In the genomic region with DNA sequence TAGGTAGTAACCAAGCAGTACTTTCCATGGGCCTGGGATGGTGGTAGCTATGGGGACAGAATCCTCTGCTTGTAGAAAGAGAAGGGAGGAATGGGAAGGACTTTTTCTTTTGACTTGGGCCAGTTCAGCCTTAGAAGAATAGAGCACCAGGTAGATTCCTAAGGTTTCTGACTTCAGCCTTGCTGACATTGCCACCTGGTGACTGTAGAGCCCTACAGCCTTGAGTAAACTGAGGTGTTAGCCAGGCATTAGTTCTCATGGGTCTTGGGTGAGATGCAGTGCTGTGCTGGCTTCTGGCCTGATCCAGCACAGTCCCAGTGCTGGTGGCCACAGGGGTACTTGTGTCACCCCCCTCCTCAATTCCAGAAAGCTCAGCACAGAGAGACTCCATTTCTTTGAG, we compare ENCODE assay signal across 12 cellular contexts.
"Had no signal": no experiment of that assay in that cellular context is flagged by ENCODE, and none has a peak within 500 bp of the region (broad histone marks: within the 10 kb centered on the region; RNA-seq: fewer than 3 reads in every experiment).

No MANE protein-coding gene starts in this region.

- ATAC-seq: activated T-helper 17 cell treated with anti-CD3 and anti-CD28 coated beads, Interleukin-2, amount 50 U/mL, for 72 hours; esophagus mucosa; left lobe of liver had no signal

- H3K4me1 ChIP-seq: parathyroid adenoma had no signal

- H3K27ac ChIP-seq: cardiac muscle cell, dorsolateral prefrontal cortex, parathyroid adenoma had no signal

- H3K4me3 ChIP-seq: cardiac muscle cell, dorsolateral prefrontal cortex had no signal

- H3K4me3 Mint-ChIP-seq: activated T-helper 17 cell treated with anti-CD3 and anti-CD28 coated beads, Interleukin-2, amount 50 U/mL, for 72 hours; naive B cell; stimulated activated effector memory CD8-positive, alpha-beta T cell treated with anti-CD3 and anti-CD28 coated beads, Interleukin-12 subunit alpha, Interleukin-12 subunit beta, amount 100 ng/mL, for 72 hours had no signal

- H3K9ac ChIP-seq: parathyroid adenoma had no signal

- H3K36me3 Mint-ChIP-seq: naive B cell; stimulated activated effector memory CD8-positive, alpha-beta T cell treated with anti-CD3 and anti-CD28 coated beads, Interleukin-12 subunit alpha, Interleukin-12 subunit beta, amount 100 ng/mL, for 72 hours had no signal

- H3K36me3 ChIP-seq: cardiac muscle cell had no signal

- H3K4me1 Mint-ChIP-seq: activated T-helper 17 cell treated with anti-CD3 and anti-CD28 coated beads, Interleukin-2, amount 50 U/mL, for 72 hours; naive B cell; stimulated activated effector memory CD8-positive, alpha-beta T cell treated with anti-CD3 and anti-CD28 coated beads, Interleukin-12 subunit alpha, Interleukin-12 subunit beta, amount 100 ng/mL, for 72 hours had no signal

- H3K79me2 ChIP-seq: parathyroid adenoma had no signal

- H3K27ac Mint-ChIP-seq: activated T-helper 17 cell treated with anti-CD3 and anti-CD28 coated beads, Interleukin-2, amount 50 U/mL, for 72 hours; naive B cell; stimulated activated effector memory CD8-positive, alpha-beta T cell treated with anti-CD3 and anti-CD28 coated beads, Interleukin-12 subunit alpha, Interleukin-12 subunit beta, amount 100 ng/mL, for 72 hours had no signal

- H2AFZ ChIP-seq: parathyroid adenoma had no signal

- DNase-seq: activated CD4-positive, alpha-beta T cell treated with anti-CD3 and anti-CD28 coated beads for 1 hour; activated CD4-positive, alpha-beta T cell treated with anti-CD3 and anti-CD28 coated beads, Interleukin-2, amount 50 U/mL, for 4 hours; activated naive CD4-positive, alpha-beta T cell treated with Interleukin-2 at 50 U/mL for 16 hours; dorsolateral prefrontal cortex; naive B cell; stimulated activated CD4-positive, alpha-beta T cell treated with anti-CD3 and anti-CD28 coated beads, Interleukin-12 subunit alpha, Interleukin-12 subunit beta, amount 100 ng/mL, for 4 hours had no signal

- H3K27me3 ChIP-seq: cardiac muscle cell, dorsolateral prefrontal cortex had no signal
